In genomic region chr15:22838292-22839042, GRCh38 we compare ENCODE assay signal across 8 cellular contexts. TPM values are rescaled to one million over a fixed set of nuclear protein-coding genes. Genes with fewer than 3 reads are reported as not detected.
DNase-seq lines count a peak whose midpoint lies in the region; TF ChIP-seq lines count a peak whose summit lies in the region.

Gene NIPA2, plus strand, starts transcription at chr15:22838666. Its CDS starts 13,066 bp downstream, at chr15:22851732.

- peak within 1 kb of the TSS; percentile 90 for H3K27ac ChIP-seq in effector memory CD4-positive, alpha-beta T cell (ENCODE audit: insufficient read depth, low read length, poor library complexity, severe bottlenecking)

- H3K4me3 ChIP-seq in effector memory CD4-positive, alpha-beta T cell (ENCODE audit: insufficient read depth, low read depth, low read length, poor library complexity, severe bottlenecking) = peak within 1 kb of the TSS; percentile 93

- peaks cover 17% of the 10 kb centered on the region for H3K4me1 ChIP-seq in effector memory CD4-positive, alpha-beta T cell (ENCODE audit: control insufficient read depth, insufficient read depth, low read length, poor library complexity, severe bottlenecking)

- H3K36me3 ChIP-seq in effector memory CD4-positive, alpha-beta T cell (ENCODE audit: control insufficient read depth, insufficient read depth, low read length) = no peaks in the 10 kb centered on the region

- CTCF ChIA-PET in activated CD8-positive, alpha-beta memory T cell treated with anti-CD3 and anti-CD28 coated beads for 36 hours (lab: Charles Lee) = interaction anchor here (1.3 kb wide), 1 partner anchor 17 kb away, joined by 3 read pairs; no protein-coding TSS in a partner anchor

- no peaks in the 10 kb centered on the region for H3K27me3 ChIP-seq in effector memory CD4-positive, alpha-beta T cell (replicated peaks; ENCODE audit: control insufficient read depth, insufficient read depth, low read length, poor library complexity, severe bottlenecking)

- POLR2A ChIA-PET in activated CD8-positive, alpha-beta memory T cell treated with anti-CD3 and anti-CD28 coated beads for 36 hours (lab: Charles Lee) = interaction anchor here (0.6 to 1.4 kb wide), 5 partner anchors 13 to 201 kb away, joined by 3 to 5 read pairs (median 3); partner anchors contain the start of gene TUBGCP5

- TF ChIP-seq CTCF in GM20000 (IDR thresholded peaks at IDR 0.05; ENCODE audit: extremely low read depth, missing control alignments) = no peak

- no peaks in the 10 kb centered on the region for H3K9me3 ChIP-seq in effector memory CD4-positive, alpha-beta T cell (ENCODE audit: control insufficient read depth, low read length)

- DNase-seq in CMK (ENCODE audit: low read depth) (peak; percentile 89), GM20000 (ENCODE audit: low spot score) (peak; percentile 96), HT-29 (ENCODE audit: low spot score) (peak; percentile 100), NOMO-1 (lab: John Stamatoyannopoulos, UW; ENCODE audit: unreplicated experiment in 2 of 2) (peak; percentile 97 to 99), medulla oblongata (ENCODE audit: extremely low spot score) (peak; percentile 98)
- DNase-seq in effector memory CD4-positive, alpha-beta T cell = peak; percentile 97 to 98 (median 98)
- DNase-seq in stimulated activated CD8-positive, alpha-beta memory T cell treated with anti-CD3 and anti-CD28 coated beads, Interleukin-12 subunit alpha, Interleukin-12 subunit beta, amount 100 ng/mL, for 1 hour (ENCODE audit: low read depth) = peak; percentile 98

RNA-seq across cellular contexts. Expression of gene NIPA2, which starts in this region (rescaled TPM):
- total RNA-seq in HT-29 (2014; rRNA removed; shearing (Covaris generic)) = 161 and 174 TPM in 2 replicates
- 100 to 1,000 TPM; 113 to 115 TPM for total RNA-seq in activated CD8-positive, alpha-beta memory T cell treated with anti-CD3 and anti-CD28 coated beads for 36 hours

Comparison
In these comparisons a context has a peak if more than half of its experiments do, and no peak if none do; other contexts are left out.
1. Peak in every context shown above with its lines: DNase-seq, H3K4me3 ChIP-seq and H3K27ac ChIP-seq.